22 cellular contexts compared by ENCODE assay signal in genomic region chr1:185483217-185483616, GRCh38.
DNase-seq lines count a peak whose midpoint lies in the region; ATAC-seq and TF ChIP-seq lines count a peak whose summit lies in the region.
"Had no signal": no experiment of that assay in that cellular context is flagged by ENCODE, and none has a peak within 500 bp of the region (broad histone marks: within the 10 kb centered on the region; RNA-seq: fewer than 3 reads in every experiment).

No MANE protein-coding gene starts in this region.

- H3K36me3 Mint-ChIP-seq in osteocyte (ENCODE audit: unreplicated experiment) (no peaks in the 10 kb centered on the region), type B pancreatic cell (no peaks in the 10 kb centered on the region)
- H3K36me3 Mint-ChIP-seq in activated CD4-positive, alpha-beta memory T cell treated with anti-CD3 and anti-CD28 coated beads, Interleukin-2, amount 10 ng/mL, durations not matched to agents 7 days and 5 days (ENCODE audit: low read depth) = no peaks in the 10 kb centered on the region
- H3K36me3 Mint-ChIP-seq: memory B cell; stimulated activated naive B cell treated with anti-CD40 and anti-IgM and Interleukin-4, amounts not matched to agents 10 μg/mL and 1 μg/mL and 100 μg/mL, for 72 hours had no signal

- H3K9me3 ChIP-seq in right atrium auricular region = no peaks in the 10 kb centered on the region
- H3K9me3 ChIP-seq in heart right ventricle = no peaks in the 10 kb centered on the region
- no peaks in the 10 kb centered on the region for H3K9me3 ChIP-seq in hepatocyte (ENCODE audit: low read depth)
- H3K9me3 ChIP-seq: prostate gland had no signal

- H3K4me3 ChIP-seq in right atrium auricular region (no peak overlapping the region), heart right ventricle (no peak overlapping the region), hepatocyte (no peak overlapping the region)
- H3K4me3 ChIP-seq: prostate gland, SK-N-MC had no signal

- intact Hi-C loops in heart right ventricle (cut with DNase I) = loop anchor here in 3 of 10 donors (10.0 kb wide), 2 partner anchors 112 to 172 kb away; no protein-coding TSS in a partner anchor

- H3K4me1 ChIP-seq in right atrium auricular region (peaks cover 0 to 30% of the 10 kb centered on the region in 2 donors), heart right ventricle (peaks cover 3 to 38% (median 15%) of the 10 kb centered on the region in 9 donors), hepatocyte (ENCODE audit: insufficient read depth) (peaks cover 8% of the 10 kb centered on the region)
- H3K4me1 ChIP-seq: prostate gland had no signal

- H3K36me3 ChIP-seq in right atrium auricular region (no peaks in the 10 kb centered on the region), heart right ventricle (no peaks in the 10 kb centered on the region), hepatocyte (replicated peaks; ENCODE audit: insufficient read depth, low read depth) (no peaks in the 10 kb centered on the region)
- H3K36me3 ChIP-seq: prostate gland had no signal

- no peak overlapping the region for H3K4me2 ChIP-seq in hepatocyte

- no peaks in the 10 kb centered on the region for H3K79me2 ChIP-seq in hepatocyte

- H3K9me2 ChIP-seq in hepatocyte (replicated peaks; ENCODE audit: insufficient read depth) = no peaks in the 10 kb centered on the region

- H2AFZ ChIP-seq in hepatocyte = no peak overlapping the region

- H3K4me3 Mint-ChIP-seq in osteocyte (ENCODE audit: unreplicated experiment) = no peak overlapping the region
- no peak overlapping the region for H3K4me3 Mint-ChIP-seq in type B pancreatic cell
- no peak overlapping the region for H3K4me3 Mint-ChIP-seq in activated CD4-positive, alpha-beta memory T cell treated with anti-CD3 and anti-CD28 coated beads, Interleukin-2, amount 10 ng/mL, durations not matched to agents 7 days and 5 days
- H3K4me3 Mint-ChIP-seq: activated naive CD4-positive, alpha-beta T cell treated with anti-CD3 and anti-CD28 coated beads, Interleukin-2, amount 50 U/mL, for 24 hours; CD4-positive, alpha-beta T cell; memory B cell; stimulated activated naive B cell treated with anti-CD40 and anti-IgM and Interleukin-4, amounts not matched to agents 10 μg/mL and 1 μg/mL and 100 μg/mL, for 72 hours had no signal

- H3K9me3 Mint-ChIP-seq in osteocyte (ENCODE audit: unreplicated experiment) (peaks cover 10% of the 10 kb centered on the region), type B pancreatic cell (no peaks in the 10 kb centered on the region)
- peaks cover 2% of the 10 kb centered on the region for H3K9me3 Mint-ChIP-seq in activated CD4-positive, alpha-beta memory T cell treated with anti-CD3 and anti-CD28 coated beads, Interleukin-2, amount 10 ng/mL, durations not matched to agents 7 days and 5 days
- H3K9me3 Mint-ChIP-seq: activated naive CD4-positive, alpha-beta T cell treated with anti-CD3 and anti-CD28 coated beads, Interleukin-2, amount 50 U/mL, for 24 hours; CD4-positive, alpha-beta T cell; memory B cell had no signal

- ATAC-seq in heart right ventricle (no peak), GM18870 (IDR thresholded peaks at IDR 0.05; ENCODE audit: unreplicated experiment) (no peak)
- ATAC-seq: activated CD4-positive, CD25-positive, alpha-beta regulatory T cell treated with anti-CD3 and anti-CD28 coated beads, Interleukin-2, amount 50 U/mL, for 24 hours; stimulated activated naive B cell treated with anti-CD40 and anti-IgM and Interleukin-4, amounts not matched to agents 10 μg/mL and 1 μg/mL and 100 μg/mL, for 72 hours had no signal

- DNase-seq in right atrium auricular region (ENCODE audit: low spot score) (no peak), heart right ventricle (no peak), hepatocyte (ENCODE audit: low spot score) (no peak), osteocyte (ENCODE audit: extremely low spot score, unreplicated experiment) (no peak), type B pancreatic cell (ENCODE audit: extremely low spot score, unreplicated experiment) (no peak), anterior cingulate cortex (lab: John Stamatoyannopoulos, UW) (no peak)
- DNase-seq in activated CD4-positive, alpha-beta memory T cell treated with anti-CD3 and anti-CD28 coated beads, Interleukin-2, amount 10 ng/mL, durations not matched to agents 7 days and 5 days = no peak
- DNase-seq: activated CD4-positive, alpha-beta T cell treated with anti-CD3 and anti-CD28 coated beads, Interleukin-2, amount 50 U/mL, for 48 hours; amygdala; CD4-positive, alpha-beta T cell; KG1; MM.1S; NCI-H526 treated with DMSO at 0.1 percent for 48 hours; NK-92 treated with Interleukin-12 subunit alpha and Interleukin-12 subunit beta, amount 100 ng/mL, for 24 hours; stimulated activated naive B cell treated with anti-CD40 and anti-IgM and Interleukin-4, amounts not matched to agents 10 μg/mL and 1 μg/mL and 100 μg/mL, for 72 hours had no signal

- no peaks in the 10 kb centered on the region for H4K20me1 ChIP-seq in hepatocyte (ENCODE audit: insufficient read depth, poor library complexity, severe bottlenecking)

- H3K27ac Mint-ChIP-seq in osteocyte (ENCODE audit: unreplicated experiment) (peak overlapping the region; percentile 97), type B pancreatic cell (peak overlapping the region; percentile 93)
- H3K27ac Mint-ChIP-seq in activated CD4-positive, alpha-beta memory T cell treated with anti-CD3 and anti-CD28 coated beads, Interleukin-2, amount 10 ng/mL, durations not matched to agents 7 days and 5 days = no peak overlapping the region
- H3K27ac Mint-ChIP-seq: activated naive CD4-positive, alpha-beta T cell treated with anti-CD3 and anti-CD28 coated beads, Interleukin-2, amount 50 U/mL, for 24 hours; CD4-positive, alpha-beta T cell; memory B cell; stimulated activated naive B cell treated with anti-CD40 and anti-IgM and Interleukin-4, amounts not matched to agents 10 μg/mL and 1 μg/mL and 100 μg/mL, for 72 hours had no signal

- no peak for TF ChIP-seq CTCF in right atrium auricular region (IDR thresholded peaks at IDR 0.05)
- no peak for TF ChIP-seq CTCF in heart right ventricle (IDR thresholded peaks at IDR 0.05)
- TF ChIP-seq CTCF in hepatocyte (IDR thresholded peaks at IDR 0.05; ENCODE audit: poor library complexity) = no peak
- no peak for TF ChIP-seq CTCF in osteocyte (IDR thresholded peaks at IDR 0.05)
- TF ChIP-seq CTCF in type B pancreatic cell (conservative IDR thresholded peaks at IDR 0.05) = no peak

- peak overlapping the region; percentile 54 to 84 for H3K27ac ChIP-seq in right atrium auricular region
- peak overlapping the region in 5 of 10 donors; percentile 2 to 83 (median 45) for H3K27ac ChIP-seq in heart right ventricle
- peak overlapping the region; percentile 1 for H3K27ac ChIP-seq in hepatocyte
- H3K27ac ChIP-seq: 22Rv1 had no signal

- peaks cover 20% of the 10 kb centered on the region for H3K4me1 Mint-ChIP-seq in osteocyte (ENCODE audit: unreplicated experiment)
- peaks cover 37% of the 10 kb centered on the region for H3K4me1 Mint-ChIP-seq in type B pancreatic cell (ENCODE audit: unreplicated experiment)
- H3K4me1 Mint-ChIP-seq in activated CD4-positive, alpha-beta memory T cell treated with anti-CD3 and anti-CD28 coated beads, Interleukin-2, amount 10 ng/mL, durations not matched to agents 7 days and 5 days = no peaks in the 10 kb centered on the region
- H3K4me1 Mint-ChIP-seq: activated naive CD4-positive, alpha-beta T cell treated with anti-CD3 and anti-CD28 coated beads, Interleukin-2, amount 50 U/mL, for 24 hours; memory B cell; stimulated activated naive B cell treated with anti-CD40 and anti-IgM and Interleukin-4, amounts not matched to agents 10 μg/mL and 1 μg/mL and 100 μg/mL, for 72 hours had no signal

- CTCF ChIA-PET in activated CD4-positive, alpha-beta memory T cell treated with anti-CD3 and anti-CD28 coated beads, Interleukin-2, amount 10 ng/mL, durations not matched to agents 7 days and 5 days (lab: Charles Lee) = no interaction called here

- POLR2A ChIA-PET in activated CD4-positive, alpha-beta memory T cell treated with anti-CD3 and anti-CD28 coated beads, Interleukin-2, amount 10 ng/mL, durations not matched to agents 7 days and 5 days (lab: Charles Lee) = no interaction called here

- H3K27me3 Mint-ChIP-seq in osteocyte (ENCODE audit: unreplicated experiment) = no peaks in the 10 kb centered on the region
- H3K27me3 Mint-ChIP-seq in type B pancreatic cell = no peaks in the 10 kb centered on the region
- no peaks in the 10 kb centered on the region for H3K27me3 Mint-ChIP-seq in activated CD4-positive, alpha-beta memory T cell treated with anti-CD3 and anti-CD28 coated beads, Interleukin-2, amount 10 ng/mL, durations not matched to agents 7 days and 5 days
- H3K27me3 Mint-ChIP-seq: activated naive CD4-positive, alpha-beta T cell treated with anti-CD3 and anti-CD28 coated beads, Interleukin-2, amount 50 U/mL, for 24 hours; CD4-positive, alpha-beta T cell; memory B cell had no signal

- 71 to 76% methylated on average over 1 of the region's 1 CpG for WGBS in heart right ventricle, 2 donors
- 74% methylated on average over 1 of the region's 1 CpG for WGBS in hepatocyte (ENCODE audit: low lambda C conversion rate, missing lambda C conversion rate)

- no peaks in the 10 kb centered on the region for H3K27me3 ChIP-seq in right atrium auricular region
- H3K27me3 ChIP-seq in heart right ventricle = no peaks in the 10 kb centered on the region
- H3K27me3 ChIP-seq in hepatocyte = no peaks in the 10 kb centered on the region
